Comparison of ENCODE assay signal across 10 cellular contexts in genomic region chr14:90698379-90698869, GRCh38.
DNase-seq lines count a peak whose midpoint lies in the region; ATAC-seq, FAIRE-seq and TF ChIP-seq lines count a peak whose summit lies in the region.
"Had no signal": no experiment of that assay in that cellular context is flagged by ENCODE, and none has a peak within 500 bp of the region (broad histone marks: within the 10 kb centered on the region; RNA-seq: fewer than 3 reads in every experiment).

No MANE protein-coding gene starts in this region.

- H3K4me3 Mint-ChIP-seq in stimulated activated effector memory CD8-positive, alpha-beta T cell treated with anti-CD3 and anti-CD28 coated beads, Interleukin-12 subunit alpha, Interleukin-12 subunit beta, amount 100 ng/mL, for 72 hours: no peak overlapping the region

- ATAC-seq in stimulated activated effector memory CD8-positive, alpha-beta T cell treated with anti-CD3 and anti-CD28 coated beads, Interleukin-12 subunit alpha, Interleukin-12 subunit beta, amount 100 ng/mL, for 72 hours: no peak
- ATAC-seq in GM18498 (IDR thresholded peaks at IDR 0.05; ENCODE audit: unreplicated experiment): no peak

- no peaks in the 10 kb centered on the region for H3K36me3 Mint-ChIP-seq in stimulated activated effector memory CD8-positive, alpha-beta T cell treated with anti-CD3 and anti-CD28 coated beads, Interleukin-12 subunit alpha, Interleukin-12 subunit beta, amount 100 ng/mL, for 72 hours

- no peaks in the 10 kb centered on the region for H3K9me3 Mint-ChIP-seq in stimulated activated effector memory CD8-positive, alpha-beta T cell treated with anti-CD3 and anti-CD28 coated beads, Interleukin-12 subunit alpha, Interleukin-12 subunit beta, amount 100 ng/mL, for 72 hours

- in situ Hi-C loops in astrocyte of the spinal cord (cut with HindIII; ENCODE audit: low sequenced_read_pairs): no loop called here

- peak overlapping the region in 1 of 2 donors; percentile 20 for H3K9ac ChIP-seq in kidney (ENCODE audit: low read length in 2 of 2)

- FAIRE-seq in kidney (lab: Jason Lieb, UNC): peak; percentile 44

- no peaks in the 10 kb centered on the region for H3K9me3 ChIP-seq in kidney (ENCODE audit: control insufficient read depth in 1 of 2, low read length in 2 of 2)

- H3K4me3 ChIP-seq in astrocyte of the spinal cord (ENCODE audit: low read depth, low read length) (no peak overlapping the region), kidney (ENCODE audit: low read length in 2 of 2) (no peak overlapping the region)

- DNase-seq in NCI-H1092 (lab: John Stamatoyannopoulos, UW) (peak; percentile 75), astrocyte of the spinal cord (ENCODE audit: low read depth, low spot score) (peak; percentile 77), kidney (peak; percentile 82), superior temporal gyrus (ENCODE audit: extremely low spot score) (peak; percentile 90), GM19238 (ENCODE audit: insufficient read length, low spot score) (no peak), T-helper 1 cell (no peak)
- no peak for DNase-seq in stimulated activated effector memory CD8-positive, alpha-beta T cell treated with anti-CD3 and anti-CD28 coated beads, Interleukin-12 subunit alpha, Interleukin-12 subunit beta, amount 100 ng/mL, for 72 hours (ENCODE audit: low spot score in 2 of 2)
- DNase-seq: T-helper 9 cell had no signal

- H3K4me1 Mint-ChIP-seq in stimulated activated effector memory CD8-positive, alpha-beta T cell treated with anti-CD3 and anti-CD28 coated beads, Interleukin-12 subunit alpha, Interleukin-12 subunit beta, amount 100 ng/mL, for 72 hours: no peaks in the 10 kb centered on the region

- H3K27ac ChIP-seq in kidney (ENCODE audit: low read depth in 2 of 2, low read length in 2 of 2): peak overlapping the region in 1 of 2 donors; percentile 13
- H3K27ac ChIP-seq: HL-60 had no signal

- H3K4me1 ChIP-seq in kidney (ENCODE audit: control insufficient read depth in 1 of 2, insufficient read depth in 1 of 2, low read depth in 1 of 2, low read length in 2 of 2): peaks cover 9 to 11% of the 10 kb centered on the region in 2 donors

- H3K27ac Mint-ChIP-seq in stimulated activated effector memory CD8-positive, alpha-beta T cell treated with anti-CD3 and anti-CD28 coated beads, Interleukin-12 subunit alpha, Interleukin-12 subunit beta, amount 100 ng/mL, for 72 hours: no peak overlapping the region

- intact Hi-C loops in kidney (cut with DNase I): loop anchor here (10.0 kb wide), 1 partner anchor 294 kb away; no protein-coding TSS in a partner anchor

- no peaks in the 10 kb centered on the region for H3K36me3 ChIP-seq in kidney (ENCODE audit: control insufficient read depth in 1 of 2, insufficient read depth in 2 of 2, low read length in 2 of 2)

- no peak for TF ChIP-seq CTCF in astrocyte of the spinal cord (IDR thresholded peaks at IDR 0.05; ENCODE audit: low read depth, low read length)
- TF ChIP-seq CTCF in kidney (IDR thresholded peaks at IDR 0.05; ENCODE audit: borderline replicate concordance, extremely low read depth, insufficient read depth): no peak

Comparison
In these comparisons a context has a peak if more than half of its experiments do, and no peak if none do; other contexts are left out.
1. DNase-seq: peak in NCI-H1092 (single experiment), astrocyte of the spinal cord (single experiment), kidney (single experiment) and superior temporal gyrus (single experiment); none in GM19238 (single experiment), stimulated activated effector memory CD8-positive, alpha-beta T cell treated with anti-CD3 and anti-CD28 coated beads, Interleukin-12 subunit alpha, Interleukin-12 subunit beta, amount 100 ng/mL, for 72 hours (0 of 2) and T-helper 1 cell (0 of 5).